In genomic region chr15:92059036-92059970, GRCh38 we compare ENCODE assay signal across 17 cellular contexts.
DNase-seq lines count a peak whose midpoint lies in the region; TF ChIP-seq lines count a peak whose summit lies in the region.
"Had no signal": no experiment of that assay in that cellular context is flagged by ENCODE, and none has a peak within 500 bp of the region (broad histone marks: within the 10 kb centered on the region; RNA-seq: fewer than 3 reads in every experiment).

No MANE protein-coding gene starts in this region.

- WGBS in esophagus squamous epithelium, 2 donors = 40 to 55% methylated on average over 5 to 15 of the region's 15 CpGs
- 61% methylated on average over 15 of the region's 15 CpGs for WGBS in prostate gland

- H3K4me3 ChIP-seq in esophagus squamous epithelium = no peak overlapping the region
- no peak overlapping the region for H3K4me3 ChIP-seq in prostate gland
- H3K4me3 ChIP-seq: K562, MG63, pancreas, uterus had no signal

- TF ChIP-seq CTCF in esophagus squamous epithelium (IDR thresholded peaks at IDR 0.05) (no peak), prostate gland (IDR thresholded peaks at IDR 0.05) (no peak)

- H3K4me1 ChIP-seq in esophagus squamous epithelium = peaks cover 5 to 35% (median 13%) of the 10 kb centered on the region in 3 donors
- no peaks in the 10 kb centered on the region for H3K4me1 ChIP-seq in prostate gland (replicated peaks)
- H3K4me1 ChIP-seq: uterus had no signal

- no peaks in the 10 kb centered on the region for H3K36me3 ChIP-seq in esophagus squamous epithelium
- no peaks in the 10 kb centered on the region for H3K36me3 ChIP-seq in prostate gland
- H3K36me3 ChIP-seq: brain microvascular endothelial cell, MG63, pancreas, uterus, WERI-Rb-1 had no signal

- DNase-seq in NCI-H1694 (lab: John Stamatoyannopoulos, UW) = peak; percentile 54
- DNase-seq in NCI-H524 treated with DMSO at 0.1 percent for 48 hours (lab: John Stamatoyannopoulos, UW) = peak; percentile 71
- no peak for DNase-seq in esophagus squamous epithelium (lab: John Stamatoyannopoulos, UW)
- peak; percentile 64 for DNase-seq in prostate gland (ENCODE audit: low spot score)
- no peak for DNase-seq in NCI-H774 (lab: John Stamatoyannopoulos, UW)
- no peak for DNase-seq in NOMO-1 (lab: John Stamatoyannopoulos, UW; ENCODE audit: unreplicated experiment in 2 of 2)
- DNase-seq in NCI-H1436 (lab: John Stamatoyannopoulos, UW) = no peak
- DNase-seq: activated naive CD8-positive, alpha-beta T cell treated with anti-CD3 and anti-CD28 coated beads, Interleukin-2, amount 50 U/mL, for 24 hours; brain microvascular endothelial cell; CD8-positive, alpha-beta memory T cell; immature natural killer cell; MG63; pancreas; PC-3; uterus; WERI-Rb-1 had no signal

- H3K27me3 ChIP-seq in esophagus squamous epithelium = no peaks in the 10 kb centered on the region
- H3K27me3 ChIP-seq in prostate gland (replicated peaks; ENCODE audit: insufficient read depth) = no peaks in the 10 kb centered on the region
- H3K27me3 ChIP-seq: brain microvascular endothelial cell, MG63, pancreas, uterus had no signal

- peak overlapping the region in 3 of 4 donors; percentile 42 to 73 (median 55) for H3K27ac ChIP-seq in esophagus squamous epithelium
- peak overlapping the region in 1 of 2 donors; percentile 26 for H3K27ac ChIP-seq in prostate gland
- H3K27ac ChIP-seq: brain microvascular endothelial cell, pancreas, uterus, WERI-Rb-1 had no signal

- intact Hi-C loops in esophagus squamous epithelium (cut with DNase I) (no loop called here), prostate gland (cut with DNase I) (no loop called here)

- H3K9me3 ChIP-seq in esophagus squamous epithelium (no peaks in the 10 kb centered on the region), prostate gland (no peaks in the 10 kb centered on the region)
- H3K9me3 ChIP-seq: MG63, pancreas, uterus had no signal

- TF ChIP-seq POLR2A in esophagus squamous epithelium (IDR thresholded peaks at IDR 0.05) (no peak), prostate gland (IDR thresholded peaks at IDR 0.05) (no peak)

Comparison
In these comparisons a context has a peak if more than half of its experiments do, and no peak if none do; other contexts are left out.
1. DNase-seq: peak in NCI-H1694 (single experiment), NCI-H524 treated with DMSO at 0.1 percent for 48 hours (single experiment) and prostate gland (single experiment); none in esophagus squamous epithelium (single experiment), NCI-H774 (single experiment), NOMO-1 (0 of 2) and NCI-H1436 (single experiment).